In the genomic region with DNA sequence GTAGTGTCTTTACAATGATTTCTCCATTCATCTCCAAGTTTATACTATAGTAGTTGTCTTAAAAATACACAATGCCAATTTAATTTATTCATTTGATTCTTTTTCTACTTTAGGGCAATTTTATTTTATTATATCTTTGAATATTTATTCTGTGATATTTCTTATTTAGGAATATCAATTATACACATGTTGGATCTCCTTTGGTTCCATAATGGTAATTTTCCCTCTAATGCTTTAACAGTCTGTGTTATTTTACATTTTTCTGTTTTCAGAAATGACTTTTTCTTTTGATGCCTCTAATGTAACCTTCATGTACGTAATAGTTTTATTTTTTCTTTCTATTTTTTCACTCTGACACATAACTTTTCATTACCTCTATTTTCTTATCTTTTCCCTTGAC, we compare ENCODE assay signal across 22 cellular contexts.
"Had no signal": no experiment of that assay in that cellular context is flagged by ENCODE, and none has a peak within 500 bp of the region (broad histone marks: within the 10 kb centered on the region; RNA-seq: fewer than 3 reads in every experiment).

No MANE protein-coding gene starts in this region.

- H3K36me3 ChIP-seq: colonic mucosa, esophagus muscularis mucosa, heart right ventricle, lower lobe of right lung, prostate gland, right atrium auricular region, stomach, thyroid gland had no signal

- H3K9me3 ChIP-seq: colonic mucosa, prostate gland, thyroid gland had no signal

- H3K27ac ChIP-seq: colonic mucosa, esophagus muscularis mucosa, foreskin keratinocyte, heart right ventricle, lower lobe of right lung, parathyroid adenoma, prostate gland, right atrium auricular region, stomach, thyroid gland had no signal

- H3K9ac ChIP-seq: parathyroid adenoma had no signal

- FAIRE-seq: endothelial cell of umbilical vein had no signal

- DNase-seq: colonic mucosa; effector CD8-positive, alpha-beta T cell; endodermal cell; foreskin keratinocyte; glutamatergic neuron; heart right ventricle; hippocampal formation; islet precursor cell; left ventricle myocardium superior; lower lobe of right lung; natural killer cell; occipital lobe; stimulated activated CD4-positive, alpha-beta T cell treated with anti-CD3 and anti-CD28 coated beads, Interleukin-2, amount 100 ng/mL, for 24 hours; stimulated activated CD4-positive, alpha-beta T cell treated with anti-CD3 and anti-CD28 coated beads, Interleukin-4, amount 100 ng/mL, for 24 hours; stimulated activated naive CD4-positive, alpha-beta T cell treated with Interleukin-2 at 50 U/mL for 16 hours; stomach; thyroid gland had no signal

- H3K4me1 ChIP-seq: colonic mucosa, esophagus muscularis mucosa, foreskin keratinocyte, heart right ventricle, lower lobe of right lung, parathyroid adenoma, prostate gland, right atrium auricular region, stomach had no signal

- H3K4me3 ChIP-seq: colonic mucosa, esophagus muscularis mucosa, heart right ventricle, lower lobe of right lung, prostate gland, right atrium auricular region, stomach, thyroid gland had no signal

- H3K27me3 ChIP-seq: colonic mucosa, esophagus muscularis mucosa, foreskin keratinocyte, heart right ventricle, right atrium auricular region, stomach, thyroid gland had no signal
